In the genomic region with DNA sequence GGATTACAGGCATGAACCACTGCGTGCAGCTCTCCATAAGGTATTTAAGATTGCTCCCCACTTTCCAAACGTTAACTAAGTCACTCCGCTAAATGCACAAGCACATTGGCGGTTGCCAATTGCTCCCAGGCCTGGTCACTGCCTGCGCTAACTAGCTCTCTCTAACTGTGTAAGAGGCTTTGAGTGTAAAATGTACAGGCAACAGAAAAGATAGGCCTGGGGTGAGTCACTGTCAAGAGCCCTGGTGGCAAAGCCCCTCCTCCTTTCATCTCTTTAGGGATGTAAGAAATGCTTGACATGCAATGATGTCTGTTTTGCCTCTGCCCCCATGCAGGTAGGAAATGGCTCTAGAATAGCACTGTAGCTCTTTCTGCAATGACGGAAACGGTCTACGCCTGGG, we compare ENCODE assay signal across 12 cellular contexts.
A peak's percentile ranks its signal among the peaks of the same experiment; 100 is the strongest.
DNase-seq lines count a peak whose midpoint lies in the region; ATAC-seq and TF ChIP-seq lines count a peak whose summit lies in the region.
"Had no signal": no experiment of that assay in that cellular context is flagged by ENCODE, and none has a peak within 500 bp of the region (broad histone marks: within the 10 kb centered on the region; RNA-seq: fewer than 3 reads in every experiment).

No MANE protein-coding gene starts in this region.

- H3K4me3 Mint-ChIP-seq in HFFc6 = no peak overlapping the region
- H3K4me3 Mint-ChIP-seq: brain, neural crest cell had no signal

- H3K4me3 ChIP-seq in mesenchymal stem cell (ENCODE audit: insufficient read depth in 1 of 2, low read depth in 1 of 2, low read length in 2 of 2) = no peak overlapping the region
- H3K4me3 ChIP-seq: spleen had no signal

- no peak overlapping the region for H2AFZ ChIP-seq in mesenchymal stem cell (ENCODE audit: low read depth, low read length)

- H3K18ac ChIP-seq in mesenchymal stem cell (ENCODE audit: low read depth in 1 of 2, low read length in 2 of 2) = peak overlapping the region in 1 of 2 experiments; percentile 57

- 24% methylated on average over 8 of the region's 8 CpGs for WGBS in mesenchymal stem cell

- no peak overlapping the region for H3K27ac Mint-ChIP-seq in HFFc6

- no peak overlapping the region for H2BK15ac ChIP-seq in mesenchymal stem cell (ENCODE audit: low read depth, poor library complexity, severe bottlenecking)

- no peaks in the 10 kb centered on the region for H3K9me3 Mint-ChIP-seq in HFFc6
- H3K9me3 Mint-ChIP-seq: brain, neural crest cell had no signal

- H3K27me3 ChIP-seq in mesenchymal stem cell (ENCODE audit: control insufficient read depth in 1 of 2, insufficient read depth in 1 of 2, low read length in 2 of 2) = peaks cover 0 to 3% of the 10 kb centered on the region in 2 experiments
- H3K27me3 ChIP-seq: spleen had no signal

- no peak overlapping the region for H2BK5ac ChIP-seq in mesenchymal stem cell (ENCODE audit: low read depth, low read length, poor library complexity, severe bottlenecking)

- H2BK120ac ChIP-seq in mesenchymal stem cell (ENCODE audit: low read depth, low read length) = no peak overlapping the region

- no peaks in the 10 kb centered on the region for H3K36me3 ChIP-seq in mesenchymal stem cell (ENCODE audit: control insufficient read depth in 1 of 2, insufficient read depth in 2 of 2, low read depth in 1 of 2, low read length in 2 of 2)
- H3K36me3 ChIP-seq: spleen had no signal

- no peaks in the 10 kb centered on the region for H3K36me3 Mint-ChIP-seq in HFFc6 (ENCODE audit: low read depth)
- H3K36me3 Mint-ChIP-seq: brain had no signal

- TF ChIP-seq CTCF in HFFc6 (IDR thresholded peaks at IDR 0.05) = no peak

- no peaks in the 10 kb centered on the region for H3K79me1 ChIP-seq in mesenchymal stem cell (replicated peaks; ENCODE audit: low read length, poor library complexity, severe bottlenecking)

- peaks cover 16% of the 10 kb centered on the region for H3K4me1 Mint-ChIP-seq in HFFc6 (ENCODE audit: low read depth)
- H3K4me1 Mint-ChIP-seq: neural crest cell had no signal

- H3K9ac ChIP-seq in mesenchymal stem cell (ENCODE audit: low read length) = no peak overlapping the region

- DNase-seq in GM04504 (ENCODE audit: low read depth) (peak; percentile 34), NCI-H2227 (lab: John Stamatoyannopoulos, UW; ENCODE audit: unreplicated experiment) (peak; percentile 5), astrocyte of the hippocampus (ENCODE audit: low read depth, low spot score) (peak; percentile 52), mesenchymal stem cell (peak; percentile 96), HFFc6 (no peak), retina (no peak)
- DNase-seq: DMS79 treated with DMSO at 0.1 percent for 48 hours, NCI-H2081 treated with DMSO at 0.1 percent for 48 hours, spleen had no signal

- H3K14ac ChIP-seq in mesenchymal stem cell (ENCODE audit: low read length in 2 of 2) = no peak overlapping the region

- no peak overlapping the region for H3K4me2 ChIP-seq in mesenchymal stem cell (ENCODE audit: low read length, poor library complexity, severe bottlenecking)

- peak overlapping the region in 1 of 2 experiments; percentile 15 for H2BK12ac ChIP-seq in mesenchymal stem cell (ENCODE audit: low read length in 2 of 2)

- H4K91ac ChIP-seq in mesenchymal stem cell (ENCODE audit: low read length) = no peak overlapping the region

- H4K8ac ChIP-seq in mesenchymal stem cell (ENCODE audit: low read length) = no peak overlapping the region

- no peak overlapping the region for H3K4ac ChIP-seq in mesenchymal stem cell (ENCODE audit: low read depth in 1 of 2, low read length in 2 of 2)

- H3K27me3 Mint-ChIP-seq in HFFc6 (ENCODE audit: insufficient read depth) = peaks cover 5% of the 10 kb centered on the region

- ATAC-seq in HG03039 (IDR thresholded peaks at IDR 0.05; ENCODE audit: unreplicated experiment) = no peak

- no peak overlapping the region for H2AK5ac ChIP-seq in mesenchymal stem cell (ENCODE audit: low read length, severe bottlenecking)

- H3K23ac ChIP-seq in mesenchymal stem cell (ENCODE audit: low read length in 2 of 2) = no peak overlapping the region

- peaks cover 6% of the 10 kb centered on the region for H3K4me1 ChIP-seq in mesenchymal stem cell (ENCODE audit: control insufficient read depth, insufficient read depth, low read depth, low read length)
- H3K4me1 ChIP-seq: spleen had no signal

- no peaks in the 10 kb centered on the region for H3K9me3 ChIP-seq in mesenchymal stem cell (ENCODE audit: control insufficient read depth, low read length)
- H3K9me3 ChIP-seq: spleen had no signal

- peak overlapping the region; percentile 23 for H3K27ac ChIP-seq in mesenchymal stem cell (ENCODE audit: low read length, poor library complexity, severe bottlenecking)
- H3K27ac ChIP-seq: spleen had no signal

Comparison
In these comparisons a context has a peak if more than half of its experiments do, and no peak if none do; other contexts are left out.
1. DNase-seq: peak in GM04504 (single experiment), NCI-H2227 (single experiment), astrocyte of the hippocampus (single experiment) and mesenchymal stem cell (single experiment); none in HFFc6 (single experiment) and retina (single experiment).